8 cellular contexts compared by ENCODE assay signal in the genomic region with DNA sequence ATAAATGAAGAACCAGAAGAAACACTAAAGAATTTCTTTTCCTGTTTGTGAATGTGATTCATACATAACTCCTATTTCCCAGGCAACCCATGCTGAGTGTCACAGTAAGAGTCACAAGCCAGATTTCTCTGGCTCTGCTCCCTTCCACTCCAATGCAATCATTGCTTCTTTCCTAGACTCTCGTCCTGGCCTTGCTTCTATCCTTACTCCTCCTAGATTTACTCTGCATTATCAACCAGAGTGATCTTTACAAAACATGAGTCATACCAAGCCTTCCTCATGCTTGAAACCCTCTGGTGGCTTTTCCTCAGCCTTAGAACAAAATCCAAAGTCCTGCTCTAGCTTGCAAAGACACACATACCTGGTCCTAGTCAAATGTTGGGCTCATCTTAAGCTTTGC. TPM values are rescaled to one million over a fixed set of nuclear protein-coding genes. Genes with fewer than 3 reads are reported as not detected.
DNase-seq lines count a peak whose midpoint lies in the region; ATAC-seq, FAIRE-seq and TF ChIP-seq lines count a peak whose summit lies in the region.

No MANE protein-coding gene starts in this region.

- BruUV-seq in Caco-2 (replicated peaks; lab: Mats Ljungman, UMichigan), result no TSS peak

- in situ Hi-C loops in gastrocnemius medialis (cut with MboI; ENCODE audit: low sequenced_read_pairs in 4 of 4), result no loop called here

- POLR2A ChIA-PET in A549 (lab: Yijun Ruan, JAX) (no interaction called here), Caco-2 (lab: Charles Lee) (no interaction called here)

- intact Hi-C loops in Caco-2 (cut with micrococcal nuclease; ENCODE audit: unreplicated experiment) (loop anchor here (2.0 kb wide), 1 partner anchor 17 kb away; no protein-coding TSS in a partner anchor), gastrocnemius medialis (cut with DNase I; ENCODE audit: low total_unique reads) (no loop called here)

- H3K4me1 ChIP-seq in A549, result peaks cover 15% of the 10 kb centered on the region; the same call in 2 of the 3 replicates
- no peaks in the 10 kb centered on the region for H3K4me1 ChIP-seq in Caco-2
- H3K4me1 ChIP-seq in gastrocnemius medialis, result peaks cover 8% of the 10 kb centered on the region in 2 donors

- no peaks in the 10 kb centered on the region for H3K9me3 Mint-ChIP-seq in activated naive CD8-positive, alpha-beta T cell (ENCODE audit: low read depth)
- H3K9me3 Mint-ChIP-seq in Caco-2 (ENCODE audit: unreplicated experiment), result no peaks in the 10 kb centered on the region

- TF ChIP-seq EP300 in A549 (IDR thresholded peaks at IDR 0.05), result no peak

- H3K27ac ChIP-seq in A549, result no peak overlapping the region
- H3K27ac ChIP-seq in gastrocnemius medialis, result no peak overlapping the region

- H3K36me3 Mint-ChIP-seq in activated naive CD8-positive, alpha-beta T cell, result peaks cover 9% of the 10 kb centered on the region
- no peaks in the 10 kb centered on the region for H3K36me3 Mint-ChIP-seq in Caco-2 (ENCODE audit: insufficient read depth, unreplicated experiment)

- H3K36me3 ChIP-seq in Caco-2 (ENCODE audit: control insufficient read depth, insufficient read depth, low read length) (no peaks in the 10 kb centered on the region), gastrocnemius medialis (no peaks in the 10 kb centered on the region)

- CTCF ChIA-PET in A549 (lab: Yijun Ruan, JAX) (interaction anchor here (3.1 kb wide), 1 partner anchor 17 kb away, joined by 15 read pairs; no protein-coding TSS in a partner anchor), Caco-2 (lab: Charles Lee) (no interaction called here)

- ATAC-seq in A549 (peak; percentile 64 to 67; a peak in 4 of 6 replicates), HG02610 (IDR thresholded peaks at IDR 0.05; ENCODE audit: unreplicated experiment) (no peak), gastrocnemius medialis (no peak)

- H3K9me3 ChIP-seq in A549 (no peaks in the 10 kb centered on the region), Caco-2 (no peaks in the 10 kb centered on the region), gastrocnemius medialis (no peaks in the 10 kb centered on the region)

- no peak overlapping the region for H3K4me2 ChIP-seq in A549

- H3K27ac Mint-ChIP-seq in activated naive CD8-positive, alpha-beta T cell, result peak overlapping the region; percentile 89
- no peak overlapping the region for H3K27ac Mint-ChIP-seq in Caco-2 (ENCODE audit: unreplicated experiment)

- H3K4me3 ChIP-seq in A549 (no peak overlapping the region), Caco-2 (ENCODE audit: low read depth, low read length) (no peak overlapping the region), gastrocnemius medialis (no peak overlapping the region)

- TF ChIP-seq POLR2A in A549 (IDR thresholded peaks at IDR 0.05; ENCODE audit: low read length) (no peak), gastrocnemius medialis (IDR thresholded peaks at IDR 0.05) (no peak)

- peaks cover 47% of the 10 kb centered on the region for H3K4me1 Mint-ChIP-seq in activated naive CD8-positive, alpha-beta T cell (ENCODE audit: low read depth)
- peaks cover 7% of the 10 kb centered on the region for H3K4me1 Mint-ChIP-seq in Caco-2 (ENCODE audit: low read depth, unreplicated experiment)

- TF ChIP-seq CTCF in A549 (IDR thresholded peaks at IDR 0.05) (no peak), Caco-2 (IDR thresholded peaks at IDR 0.05; ENCODE audit: insufficient read depth in 1 of 2, low read depth in 1 of 2, low read length in 1 of 2, severe bottlenecking in 1 of 2, unreplicated experiment in 1 of 2) (no peak), gastrocnemius medialis (IDR thresholded peaks at IDR 0.05 in 4 of 5, conservative IDR thresholded peaks at IDR 0.05 in 1 of 5) (no peak)

- WGBS in A549 (ENCODE audit: missing lambda C conversion rate), result 8% methylated on average over 1 of the region's 1 CpG

- no peak for FAIRE-seq in A549 (lab: Jason Lieb, UNC)

- H3K27me3 ChIP-seq in Caco-2 (replicated peaks; ENCODE audit: control insufficient read depth, insufficient read depth, low read length) (no peaks in the 10 kb centered on the region), gastrocnemius medialis (no peaks in the 10 kb centered on the region)

- H3K4me3 Mint-ChIP-seq in activated naive CD8-positive, alpha-beta T cell, result no peak overlapping the region
- no peak overlapping the region for H3K4me3 Mint-ChIP-seq in Caco-2 (ENCODE audit: unreplicated experiment)

- H3K27me3 Mint-ChIP-seq in activated naive CD8-positive, alpha-beta T cell, result no peaks in the 10 kb centered on the region
- peaks cover 7% of the 10 kb centered on the region for H3K27me3 Mint-ChIP-seq in Caco-2 (ENCODE audit: insufficient read depth, unreplicated experiment)

- DNase-seq in A549 (ENCODE audit: low read depth in 1 of 2, low spot score in 1 of 2), result peak in 1 of 2 experiments; percentile 52
- DNase-seq in GOT3 (lab: John Stamatoyannopoulos, UW), result peak; percentile 91
- peak; percentile 68 for DNase-seq in iris pigment epithelial cell (ENCODE audit: low read depth)
- no peak for DNase-seq in activated CD4-positive, CD25-positive, alpha-beta regulatory T cell (lab: John Stamatoyannopoulos, UW)
- no peak for DNase-seq in Caco-2
- no peak for DNase-seq in gastrocnemius medialis

- TF ChIP-seq RAD21 in A549 (conservative IDR thresholded peaks at IDR 0.05 in 1 of 2, IDR thresholded peaks at IDR 0.05 in 1 of 2), result no peak

TF ChIP-seq in A549, 52 proteins besides CTCF, POLR2A, EP300 and RAD21:
- TF ChIP-seq CBX2 (IDR thresholded peaks at IDR 0.05; ENCODE audit: borderline replicate concordance, low read depth) (no peak), FOSL2 (IDR thresholded peaks at IDR 0.05) (0 out of 2 replicates have a peak, but pooled peaks have one; percentile 9), FOSL2 (CRISPR knock-in tag; IDR thresholded peaks at IDR 0.05) (peak; percentile 32; the same call in 1 of the 2 replicates), GATA3 (IDR thresholded peaks at IDR 0.05; ENCODE audit: borderline replicate concordance) (0 out of 2 replicates have a peak, but pooled peaks have one; percentile 35)

RNA-seq across cellular contexts. Expression of gene IL22, which starts 13.3 kb away (rescaled TPM):
- not detected in 2 replicates for polyA plus RNA-seq in A549 (2011; rRNA removed)
- not detected in 2 replicates for polyA plus RNA-seq in A549 (2012; cell fraction: cytosol; rRNA removed)
- not detected in 2 replicates for polyA plus RNA-seq in A549 (2012; cell fraction: nucleus; rRNA removed)
- not detected in 3 replicates for polyA plus RNA-seq in A549 (2017; fragmentation: RNase III; extraction: RNeasy Plus Mini Kit Qiagen cat#74134 plus additional on column Dnase treatment)
- not detected in 2 replicates for polyA minus RNA-seq in A549 (2011; rRNA and poly(A)+ RNA removed)
- not detected in 2 replicates for total RNA-seq in Caco-2 (2022)
- not detected for total RNA-seq in gastrocnemius medialis

RNA-seq across cellular contexts. Expression of gene IL26, which starts 14.5 kb away (rescaled TPM):
- polyA plus RNA-seq in A549 (2011; rRNA removed) (not detected in 2 replicates), A549 (2017; fragmentation: RNase III; extraction: RNeasy Plus Mini Kit Qiagen cat#74134 plus additional on column Dnase treatment) (not detected in 3 replicates)
- not detected in 2 replicates for polyA plus RNA-seq in A549 (2012; cell fraction: cytosol; rRNA removed)
- not detected in 2 replicates for polyA plus RNA-seq in A549 (2012; cell fraction: nucleus; rRNA removed)
- polyA minus RNA-seq in A549 (2011; rRNA and poly(A)+ RNA removed), result not detected in 2 replicates
- total RNA-seq in Caco-2 (2022) (not detected in 2 replicates), gastrocnemius medialis (not detected)

Comparison
In these comparisons a context has a peak if more than half of its experiments do, and no peak if none do; other contexts are left out.
1. ATAC-seq: peak in A549 (2 of 2); none in HG02610 (single experiment) and gastrocnemius medialis (0 of 2).
2. DNase-seq: peak in GOT3 (single experiment) and iris pigment epithelial cell (single experiment); none in activated CD4-positive, CD25-positive, alpha-beta regulatory T cell (0 of 4), Caco-2 (0 of 2) and gastrocnemius medialis (0 of 2).